In genomic region chr1:51472349-51472748, GRCh38 we compare ENCODE assay signal across 17 cellular contexts. TPM values are rescaled to one million over a fixed set of nuclear protein-coding genes. Genes with fewer than 3 reads are reported as not detected.
DNase-seq lines count a peak whose midpoint lies in the region; ATAC-seq and TF ChIP-seq lines count a peak whose summit lies in the region.
"Had no signal": no experiment of that assay in that cellular context is flagged by ENCODE, and none has a peak within 500 bp of the region (broad histone marks: within the 10 kb centered on the region; RNA-seq: fewer than 3 reads in every experiment).

No MANE protein-coding gene starts in this region.

- H3K4me1 Mint-ChIP-seq in CD8-positive, alpha-beta T cell (ENCODE audit: low read depth), result peaks cover 15% of the 10 kb centered on the region

- H3K36me3 Mint-ChIP-seq in CD8-positive, alpha-beta T cell, result peaks cover 52% of the 10 kb centered on the region

- no peaks in the 10 kb centered on the region for H3K27me3 ChIP-seq in adipocyte (replicated peaks; ENCODE audit: control insufficient read depth, insufficient read depth, low read length)
- H3K27me3 ChIP-seq in heart right ventricle, result no peaks in the 10 kb centered on the region
- H3K27me3 ChIP-seq in CD8-positive, alpha-beta T cell (ENCODE audit: insufficient read depth, low read length), result no peaks in the 10 kb centered on the region
- H3K27me3 ChIP-seq: breast epithelium, suprapubic skin had no signal

- peaks cover 3% of the 10 kb centered on the region for H3K9me3 Mint-ChIP-seq in CD8-positive, alpha-beta T cell

- DNase-seq in NCI-H2029 treated with DMSO at 0.1 percent for 48 hours (lab: John Stamatoyannopoulos, UW) (peak; percentile 72), NCI-H2029 (lab: John Stamatoyannopoulos, UW) (no peak), adipocyte (ENCODE audit: low read depth) (peak; percentile 24), heart right ventricle (peak in 1 of 2 donors; percentile 22), RWPE1 (ENCODE audit: low spot score) (no peak)
- no peak for DNase-seq in CD8-positive, alpha-beta T cell
- DNase-seq: 8988T; activated CD8-positive, alpha-beta T cell treated with anti-CD3 and anti-CD28 coated beads for 36 hours; activated gamma-delta T cell; lower lobe of right lung; NCI-H1048; stimulated activated CD4-positive, alpha-beta T cell treated with anti-CD3 and anti-CD28 coated beads, Interleukin-12 subunit alpha, Interleukin-12 subunit beta, amount 100 ng/mL, for 4 hours; T-helper 17 cell had no signal

- WGBS in heart right ventricle, 2 donors, result 61 to 65% methylated on average over 1 of the region's 1 CpG

- H3K9ac ChIP-seq in adipocyte (ENCODE audit: low read length), result no peak overlapping the region

- ATAC-seq in heart right ventricle (peak; percentile 50 to 89 (median 78)), GM18502 (IDR thresholded peaks at IDR 0.05; ENCODE audit: poor library complexity, unreplicated experiment) (no peak)
- no peak for ATAC-seq in CD8-positive, alpha-beta T cell
- ATAC-seq: activated CD8-positive, alpha-beta T cell treated with anti-CD3 and anti-CD28 coated beads for 36 hours; T-helper 17 cell had no signal

- no peaks in the 10 kb centered on the region for H3K27me3 Mint-ChIP-seq in CD8-positive, alpha-beta T cell (ENCODE audit: low read depth)
- H3K27me3 Mint-ChIP-seq: activated CD8-positive, alpha-beta T cell treated with anti-CD3 and anti-CD28 coated beads for 36 hours; T-helper 17 cell had no signal

- CTCF ChIA-PET in RWPE1 (lab: Yijun Ruan, JAX), result no interaction called here
- CTCF ChIA-PET in CD8-positive, alpha-beta T cell (lab: Charles Lee), result no interaction called here

- H3K36me3 ChIP-seq in adipocyte (ENCODE audit: control insufficient read depth, insufficient read depth, low read length, severe bottlenecking) (peaks cover 29% of the 10 kb centered on the region), heart right ventricle (peaks cover 0 to 50% (median 10%) of the 10 kb centered on the region in 9 donors)
- peaks cover 3% of the 10 kb centered on the region for H3K36me3 ChIP-seq in CD8-positive, alpha-beta T cell (ENCODE audit: insufficient read depth, low read length)
- H3K36me3 ChIP-seq: breast epithelium had no signal

- peak overlapping the region in 7 of 10 donors; percentile 3 to 48 (median 39) for H3K27ac ChIP-seq in heart right ventricle
- H3K27ac ChIP-seq in temporal lobe (ENCODE audit: low read depth, low read length), result peak overlapping the region; percentile 13
- no peak overlapping the region for H3K27ac ChIP-seq in RWPE1
- no peak overlapping the region for H3K27ac ChIP-seq in CD8-positive, alpha-beta T cell (ENCODE audit: low read depth, low read length)
- H3K27ac ChIP-seq: lower lobe of right lung, suprapubic skin had no signal

- H3K4me3 ChIP-seq in adipocyte (ENCODE audit: low read length), result no peak overlapping the region
- no peak overlapping the region for H3K4me3 ChIP-seq in heart right ventricle
- no peak overlapping the region for H3K4me3 ChIP-seq in CD8-positive, alpha-beta T cell (ENCODE audit: low read depth, low read length)
- H3K4me3 ChIP-seq: breast epithelium, lower lobe of right lung, suprapubic skin had no signal

- H3K27ac Mint-ChIP-seq in CD8-positive, alpha-beta T cell, result no peak overlapping the region
- H3K27ac Mint-ChIP-seq: activated CD8-positive, alpha-beta T cell treated with anti-CD3 and anti-CD28 coated beads for 36 hours had no signal

- POLR2A ChIA-PET in RWPE1 (lab: Yijun Ruan, JAX; ENCODE audit: low non-redundant PET), result no interaction called here
- POLR2A ChIA-PET in CD8-positive, alpha-beta T cell (lab: Charles Lee), result no interaction called here

- intact Hi-C loops in heart right ventricle (cut with DNase I), result loop anchor here in 1 of 10 donors (5.0 kb wide), 1 partner anchor 45 kb away; the partner anchor contains the start of gene EPS15
- intact Hi-C loops in CD8-positive, alpha-beta T cell (cut with DNase I, micrococcal nuclease), result no loop called here

- H3K9me3 ChIP-seq in adipocyte (ENCODE audit: control insufficient read depth, low read length) (no peaks in the 10 kb centered on the region), heart right ventricle (peaks cover 0 to 10% (median 0%) of the 10 kb centered on the region in 11 donors)
- H3K9me3 ChIP-seq in CD8-positive, alpha-beta T cell (ENCODE audit: low read length), result no peaks in the 10 kb centered on the region
- H3K9me3 ChIP-seq: breast epithelium, lower lobe of right lung, suprapubic skin had no signal

- H3K4me3 Mint-ChIP-seq in CD8-positive, alpha-beta T cell, result no peak overlapping the region
- H3K4me3 Mint-ChIP-seq: activated CD8-positive, alpha-beta T cell treated with anti-CD3 and anti-CD28 coated beads for 36 hours; T-helper 17 cell had no signal

- TF ChIP-seq CTCF in heart right ventricle (IDR thresholded peaks at IDR 0.05) (no peak), RWPE1 (conservative IDR thresholded peaks at IDR 0.05; ENCODE audit: low read depth) (no peak)
- no peak for TF ChIP-seq CTCF in CD8-positive, alpha-beta T cell (IDR thresholded peaks at IDR 0.05)

- H3K4me1 ChIP-seq in adipocyte (ENCODE audit: control insufficient read depth, insufficient read depth, low read length) (peaks cover 6% of the 10 kb centered on the region), heart right ventricle (peaks cover 0 to 42% (median 29%) of the 10 kb centered on the region in 9 donors)
- H3K4me1 ChIP-seq in CD8-positive, alpha-beta T cell (ENCODE audit: insufficient read depth, low read length), result no peaks in the 10 kb centered on the region
- H3K4me1 ChIP-seq: breast epithelium had no signal

RNA-seq across cellular contexts. Expression of gene EPS15, which starts 46.7 kb away (rescaled TPM):
- 10 to 100 TPM; 52.9 to 81.4 (median 63.9) TPM for total RNA-seq in heart right ventricle
- 10 to 100 TPM; 12.4 to 27.4 TPM for polyA plus RNA-seq in heart right ventricle
- 152 TPM for total RNA-seq in temporal lobe
- 10 to 100 TPM; 49.9 to 52.2 TPM for total RNA-seq in CD8-positive, alpha-beta T cell

Comparison
In these comparisons a context has a peak if more than half of its experiments do, and no peak if none do; other contexts are left out.
1. DNase-seq: peak in NCI-H2029 treated with DMSO at 0.1 percent for 48 hours (single experiment) and adipocyte (single experiment); none in NCI-H2029 (single experiment), RWPE1 (single experiment) and CD8-positive, alpha-beta T cell (0 of 7).
2. ATAC-seq: peak in heart right ventricle (8 of 8); none in GM18502 (single experiment) and CD8-positive, alpha-beta T cell (single experiment).
3. H3K27ac ChIP-seq: peak in heart right ventricle (7 of 10) and temporal lobe (single experiment); none in RWPE1 (single experiment) and CD8-positive, alpha-beta T cell (single experiment).